ENCODE assay signal across 11 cellular contexts in genomic region chr21:44303490-44303981, GRCh38. TPM values are rescaled to one million over a fixed set of nuclear protein-coding genes. Genes with fewer than 3 reads are reported as not detected.
DNase-seq lines count a peak whose midpoint lies in the region; ATAC-seq and TF ChIP-seq lines count a peak whose summit lies in the region.
"Had no signal": no experiment of that assay in that cellular context is flagged by ENCODE, and none has a peak within 500 bp of the region (broad histone marks: within the 10 kb centered on the region; RNA-seq: fewer than 3 reads in every experiment).

No MANE protein-coding gene starts in this region.

- H3K27ac ChIP-seq in cardiac muscle cell (peak overlapping the region; percentile 72), right cardiac atrium (ENCODE audit: low read length) (no peak overlapping the region), transverse colon (peak overlapping the region; percentile 94 to 98 (median 98))

- H3K27me3 ChIP-seq in cardiac muscle cell: no peaks in the 10 kb centered on the region
- no peaks in the 10 kb centered on the region for H3K27me3 ChIP-seq in right cardiac atrium (ENCODE audit: control insufficient read depth, insufficient read depth)
- H3K27me3 ChIP-seq in transverse colon: no peaks in the 10 kb centered on the region

- H3K36me3 ChIP-seq in cardiac muscle cell: no peaks in the 10 kb centered on the region
- H3K36me3 ChIP-seq in transverse colon: no peaks in the 10 kb centered on the region

- peak; percentile 42 for TF ChIP-seq POLR2A in transverse colon (IDR thresholded peaks at IDR 0.05)

- H3K4me3 ChIP-seq in cardiac muscle cell: no peak overlapping the region
- no peak overlapping the region for H3K4me3 ChIP-seq in right cardiac atrium (ENCODE audit: low read length)
- H3K4me3 ChIP-seq in transverse colon: peak overlapping the region in 1 of 4 donors; percentile 1

- TF ChIP-seq CTCF in cardiac muscle cell (IDR thresholded peaks at IDR 0.05; ENCODE audit: low read depth, low read length) (no peak), transverse colon (IDR thresholded peaks at IDR 0.05) (peak in 2 of 5 experiments; percentile 17 to 20)

- H3K9me3 ChIP-seq in cardiac muscle cell (ENCODE audit: low read depth): no peaks in the 10 kb centered on the region
- no peaks in the 10 kb centered on the region for H3K9me3 ChIP-seq in right cardiac atrium (ENCODE audit: control insufficient read depth, low read length)
- no peaks in the 10 kb centered on the region for H3K9me3 ChIP-seq in transverse colon

- no peak for ATAC-seq in right cardiac atrium
- ATAC-seq: HCT116 had no signal

- in situ Hi-C loops in transverse colon (cut with MboI; ENCODE audit: low pct_ligation_motif_present in 1 of 4, low pct_unique_long_range_greater_than_20kb in 1 of 4, low sequenced_read_pairs in 3 of 4): no loop called here

- WGBS in right cardiac atrium: 78% methylated on average over 12 of the region's 12 CpGs
- 31 to 58% methylated on average over 5 to 12 of the region's 12 CpGs for WGBS in transverse colon (ENCODE audit: low coverage in 1 of 2), 2 donors

- H3K4me1 ChIP-seq in cardiac muscle cell (ENCODE audit: low read depth) (peaks cover 11% of the 10 kb centered on the region), right cardiac atrium (ENCODE audit: control insufficient read depth, insufficient read depth, low read length) (peaks cover 3% of the 10 kb centered on the region), transverse colon (peaks cover 40 to 60% (median 51%) of the 10 kb centered on the region in 4 donors)

- DNase-seq in cardiac muscle cell (ENCODE audit: low read depth in 1 of 2, low spot score in 1 of 2) (no peak), right cardiac atrium (no peak), glomerular visceral epithelial cell (ENCODE audit: extremely low spot score) (peak; percentile 52), transverse colon (peak; percentile 86)
- no peak for DNase-seq in activated CD4-positive, CD25-positive, alpha-beta regulatory T cell (lab: John Stamatoyannopoulos, UW)
- no peak for DNase-seq in stimulated activated CD4-positive, alpha-beta T cell treated with anti-CD3 and anti-CD28 coated beads, Interleukin-4, amount 100 ng/mL, for 24 hours
- DNase-seq: NCI-H446 had no signal

- intact Hi-C loops in right cardiac atrium (cut with DNase I): no loop called here
- intact Hi-C loops in transverse colon (cut with DNase I; ENCODE audit: low total_unique reads): no loop called here

- no peak for TF ChIP-seq EP300 in transverse colon (IDR thresholded peaks at IDR 0.05; ENCODE audit: low read depth)

RNA-seq across cellular contexts. Expression of gene PFKL, which starts 3.7 kb away (rescaled TPM):
- total RNA-seq in cardiac muscle cell (197 and 213 TPM in 2 replicates), right cardiac atrium (10 to 100 TPM; 43.2 to 54.9 (median 49.6) TPM), transverse colon (100 to 1,000 TPM; 185 to 288 (median 249) TPM)
- polyA plus RNA-seq in cardiac muscle cell (204 and 281 TPM in 2 replicates), right cardiac atrium (42.8 TPM)

RNA-seq across cellular contexts. Expression of gene AIRE, which starts 17.9 kb away (rescaled TPM):
- total RNA-seq in cardiac muscle cell (0.45 TPM in 1 of 2 replicates, not detected in the other), right cardiac atrium (under 1 TPM in 3 of 4 donors, not detected in 1; 0.11 to 0.14 (median 0.14) TPM), transverse colon (not detected)
- polyA plus RNA-seq in cardiac muscle cell (not detected in 2 replicates), right cardiac atrium (0.05 TPM)
- total RNA-seq: glomerular endothelial cell, HT1080 had no signal

RNA-seq across cellular contexts. Expression of gene CFAP410, which starts 35.7 kb away (rescaled TPM):
- 40.9 and 46.7 TPM in 2 replicates for total RNA-seq in cardiac muscle cell
- 34.0 and 37.1 TPM in 2 replicates for polyA plus RNA-seq in cardiac muscle cell
- total RNA-seq in right cardiac atrium: 10 to 100 TPM; 13.2 to 19.8 (median 17.6) TPM
- 16.8 TPM for polyA plus RNA-seq in right cardiac atrium
- total RNA-seq in transverse colon: 10 to 100 TPM; 17.2 to 41.3 (median 32.2) TPM

RNA-seq across cellular contexts. Expression of gene DNMT3L, which starts 41.8 kb away (rescaled TPM):
- total RNA-seq in cardiac muscle cell (not detected in 2 replicates), right cardiac atrium (not detected), transverse colon (not detected)
- polyA plus RNA-seq in cardiac muscle cell (not detected in 2 replicates), right cardiac atrium (not detected)
- total RNA-seq: cardiac septum, glomerular endothelial cell, HT1080 had no signal

RNA-seq across cellular contexts. Expression of gene TRPM2, which starts 49.9 kb away (rescaled TPM):
- total RNA-seq in cardiac muscle cell (not detected in 2 replicates), right cardiac atrium (1 to 10 TPM; 1.0 to 1.7 (median 1.4) TPM), transverse colon (1 to 10 TPM in 3 of 4 donors, not detected in 1; 2.3 to 2.9 (median 2.6) TPM)
- polyA plus RNA-seq in cardiac muscle cell (not detected in 2 replicates), right cardiac atrium (0.61 TPM)

Comparison
In these comparisons a context has a peak if more than half of its experiments do, and no peak if none do; other contexts are left out.
1. DNase-seq: peak in glomerular visceral epithelial cell (single experiment) and transverse colon (single experiment); none in cardiac muscle cell (0 of 2), right cardiac atrium (0 of 3), activated CD4-positive, CD25-positive, alpha-beta regulatory T cell (0 of 4) and stimulated activated CD4-positive, alpha-beta T cell treated with anti-CD3 and anti-CD28 coated beads, Interleukin-4, amount 100 ng/mL, for 24 hours (single experiment).